In the genomic region with DNA sequence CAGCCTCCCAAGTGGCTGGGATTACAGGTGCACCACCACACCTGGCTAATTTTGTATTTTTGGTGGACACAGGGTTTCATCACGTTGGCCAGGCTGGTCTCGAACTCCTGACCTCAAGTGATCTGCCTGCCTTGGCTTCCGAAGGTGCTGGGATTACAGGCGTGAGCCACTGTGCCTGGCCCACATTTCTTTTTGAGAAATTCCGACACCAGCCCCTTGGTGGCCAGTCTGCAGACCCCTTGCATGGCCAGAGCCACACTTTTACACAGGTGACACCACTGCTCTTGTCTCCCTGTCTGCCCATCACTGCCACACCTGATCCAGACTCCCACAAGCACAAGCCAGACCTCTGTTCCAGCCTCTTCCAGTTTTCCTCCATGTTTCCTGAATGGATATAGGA, we compare ENCODE assay signal across 19 cellular contexts. TPM values are rescaled to one million over a fixed set of nuclear protein-coding genes. Genes with fewer than 3 reads are reported as not detected.
A peak's percentile ranks its signal among the peaks of the same experiment; 100 is the strongest.
DNase-seq lines count a peak whose midpoint lies in the region; ATAC-seq and TF ChIP-seq lines count a peak whose summit lies in the region.
"Had no signal": no experiment of that assay in that cellular context is flagged by ENCODE, and none has a peak within 500 bp of the region (broad histone marks: within the 10 kb centered on the region; RNA-seq: fewer than 3 reads in every experiment).

No MANE protein-coding gene starts in this region.

- H3K4me2 ChIP-seq in BLaER1 (peak overlapping the region; percentile 56), mesenchymal stem cell (ENCODE audit: low read length, poor library complexity, severe bottlenecking) (no peak overlapping the region)
- H3K4me2 ChIP-seq: GM23338 had no signal

- H4K91ac ChIP-seq in mesenchymal stem cell (ENCODE audit: low read length): no peak overlapping the region

- no peak overlapping the region for H4K8ac ChIP-seq in mesenchymal stem cell (ENCODE audit: low read length)

- no peak overlapping the region for H2BK15ac ChIP-seq in mesenchymal stem cell (ENCODE audit: low read depth, poor library complexity, severe bottlenecking)

- peaks cover 9% of the 10 kb centered on the region for H3K79me1 ChIP-seq in mesenchymal stem cell (replicated peaks; ENCODE audit: low read length, poor library complexity, severe bottlenecking)

- H3K27ac ChIP-seq in BLaER1 (peak overlapping the region; percentile 51; the same call in 1 of the 2 replicates), ascending aorta (peak overlapping the region; percentile 85 to 90), mesenchymal stem cell (ENCODE audit: low read length, poor library complexity, severe bottlenecking) (no peak overlapping the region), spleen (peak overlapping the region in 6 of 8 donors; percentile 71 to 86 (median 81))

- H3K4me3 ChIP-seq in BLaER1 (no peak overlapping the region), ascending aorta (no peak overlapping the region), mesenchymal stem cell (ENCODE audit: insufficient read depth in 1 of 2, low read depth in 1 of 2, low read length in 2 of 2) (no peak overlapping the region), spleen (no peak overlapping the region)
- H3K4me3 ChIP-seq: GM23338 had no signal

- 92% methylated on average over 5 of the region's 5 CpGs for WGBS in mesenchymal stem cell
- 91 to 96% (median 93%) methylated on average over 5 of the region's 5 CpGs for WGBS in spleen, 5 donors

- H3K23ac ChIP-seq in mesenchymal stem cell (ENCODE audit: low read length in 2 of 2): no peak overlapping the region

- H2BK12ac ChIP-seq in mesenchymal stem cell (ENCODE audit: low read length in 2 of 2): peak overlapping the region in 1 of 2 experiments; percentile 29

- peak in 1 of 2 donors; percentile 53 for DNase-seq in ascending aorta (ENCODE audit: low spot score in 2 of 2)
- no peak for DNase-seq in mesenchymal stem cell
- DNase-seq in spleen: peak; percentile 22
- DNase-seq in UCSD-AML1 (lab: John Stamatoyannopoulos, UW; ENCODE audit: unreplicated experiment): no peak
- DNase-seq in middle frontal gyrus (ENCODE audit: extremely low spot score, low spot score): no peak
- DNase-seq in C1 segment of cervical spinal cord (lab: John Stamatoyannopoulos, UW): no peak
- DNase-seq: activated CD4-positive, alpha-beta T cell treated with anti-CD3 and anti-CD28 coated beads, Interleukin-2, amount 10 ng/mL, durations not matched to agents 24 days and 14 days; activated CD8-positive, alpha-beta memory T cell treated with anti-CD3 and anti-CD28 coated beads, Interleukin-2, amount 50 U/mL, for 48 hours; CD8-positive, alpha-beta T cell; cerebellar nuclear complex; hypothalamus; midbrain; NCI-H187; NCI-H345; stimulated activated CD4-positive, alpha-beta T cell treated with anti-CD3 and anti-CD28 coated beads, Interleukin-4, amount 100 ng/mL, for 4 hours; trophoblast cell had no signal

- H3K9ac ChIP-seq in BLaER1 (no peak overlapping the region), mesenchymal stem cell (ENCODE audit: low read length) (no peak overlapping the region)

- no peak overlapping the region for H2BK5ac ChIP-seq in mesenchymal stem cell (ENCODE audit: low read depth, low read length, poor library complexity, severe bottlenecking)

- H3K14ac ChIP-seq in mesenchymal stem cell (ENCODE audit: low read length in 2 of 2): no peak overlapping the region

- H3K18ac ChIP-seq in mesenchymal stem cell (ENCODE audit: low read depth in 1 of 2, low read length in 2 of 2): no peak overlapping the region

- peak overlapping the region; percentile 34 for H2AK5ac ChIP-seq in mesenchymal stem cell (ENCODE audit: low read length, severe bottlenecking)

- no peak for ATAC-seq in HG03565 (IDR thresholded peaks at IDR 0.05; ENCODE audit: unreplicated experiment)
- ATAC-seq: CD8-positive, alpha-beta T cell; GM23338 had no signal

- TF ChIP-seq POLR2A in spleen (IDR thresholded peaks at IDR 0.05): no peak

- intact Hi-C loops in ascending aorta (cut with DNase I) (loop anchor here (5.0 to 10.0 kb wide), 2 partner anchors 225 to 358 kb away; partner anchors contain the start of gene MTCH1), spleen (cut with DNase I; ENCODE audit: low total_unique reads) (no loop called here)

- H2AFZ ChIP-seq in mesenchymal stem cell (ENCODE audit: low read depth, low read length): no peak overlapping the region
- H2AFZ ChIP-seq: GM23338 had no signal

- no peak overlapping the region for H2BK120ac ChIP-seq in mesenchymal stem cell (ENCODE audit: low read depth, low read length)

- TF ChIP-seq CTCF in ascending aorta (IDR thresholded peaks at IDR 0.05) (no peak), spleen (IDR thresholded peaks at IDR 0.05 in 8 of 11, conservative IDR thresholded peaks at IDR 0.05 in 3 of 11) (no peak)

- no peaks in the 10 kb centered on the region for H3K27me3 ChIP-seq in BLaER1
- no peaks in the 10 kb centered on the region for H3K27me3 ChIP-seq in ascending aorta
- no peaks in the 10 kb centered on the region for H3K27me3 ChIP-seq in mesenchymal stem cell (ENCODE audit: control insufficient read depth in 1 of 2, insufficient read depth in 1 of 2, low read length in 2 of 2)
- no peaks in the 10 kb centered on the region for H3K27me3 ChIP-seq in spleen (replicated peaks in 1 of 7)

- no peaks in the 10 kb centered on the region for H3K9me3 ChIP-seq in BLaER1
- H3K9me3 ChIP-seq in ascending aorta: no peaks in the 10 kb centered on the region
- H3K9me3 ChIP-seq in mesenchymal stem cell (ENCODE audit: control insufficient read depth, low read length): no peaks in the 10 kb centered on the region
- no peaks in the 10 kb centered on the region for H3K9me3 ChIP-seq in spleen

- no peaks in the 10 kb centered on the region for H4K20me1 ChIP-seq in BLaER1

- no peak overlapping the region for H3K4ac ChIP-seq in mesenchymal stem cell (ENCODE audit: low read depth in 1 of 2, low read length in 2 of 2)

- H3K36me3 ChIP-seq in BLaER1: no peaks in the 10 kb centered on the region
- H3K36me3 ChIP-seq in ascending aorta: no peaks in the 10 kb centered on the region
- no peaks in the 10 kb centered on the region for H3K36me3 ChIP-seq in mesenchymal stem cell (ENCODE audit: control insufficient read depth in 1 of 2, insufficient read depth in 2 of 2, low read depth in 1 of 2, low read length in 2 of 2)
- H3K36me3 ChIP-seq in spleen: no peaks in the 10 kb centered on the region

- H3K4me1 ChIP-seq in BLaER1 (peaks cover 98% of the 10 kb centered on the region), ascending aorta (peaks cover 24 to 50% of the 10 kb centered on the region in 2 donors), mesenchymal stem cell (ENCODE audit: control insufficient read depth, insufficient read depth, low read depth, low read length) (peaks cover 22% of the 10 kb centered on the region), spleen (peaks cover 19 to 67% (median 55%) of the 10 kb centered on the region in 6 donors)

RNA-seq across cellular contexts. Expression of gene SRSF3, which starts 33.0 kb away (rescaled TPM):
- total RNA-seq in ascending aorta (94.7 TPM), spleen (100 to 1,000 TPM in 6 of 7 donors, 10 to 100 TPM in 1; 93.8 to 271 (median 215) TPM)
- 146 TPM for polyA plus RNA-seq in mesenchymal stem cell (2013, experiment 1 of 2)
- polyA plus RNA-seq in mesenchymal stem cell (2013, experiment 2 of 2): 152 TPM
- polyA plus RNA-seq in spleen: 100 to 1,000 TPM; 121 to 224 (median 173) TPM

RNA-seq across cellular contexts. Expression of gene CDKN1A, which starts 51.4 kb away (rescaled TPM):
- total RNA-seq in ascending aorta (353 TPM), spleen (10 to 100 TPM; 26.5 to 58.5 (median 32.8) TPM)
- polyA plus RNA-seq in mesenchymal stem cell (2013, experiment 1 of 2): 604 TPM
- 615 TPM for polyA plus RNA-seq in mesenchymal stem cell (2013, experiment 2 of 2)
- 10 to 100 TPM; 10.7 to 18.4 (median 11.9) TPM for polyA plus RNA-seq in spleen
